In genomic region chr12:54368709-54369596, GRCh38 we compare ENCODE assay signal across 8 cellular contexts.
DNase-seq lines count a peak whose midpoint lies in the region; ATAC-seq and FAIRE-seq lines count a peak whose summit lies in the region.

No MANE protein-coding gene starts in this region.

- H3K4me1 ChIP-seq in BLaER1 treated with 17β-estradiol and CSF1 and Interleukin-3, amounts not matched to agents 10 nM and 100 nM, result peaks cover 71 to 96% (median 93%) of the 10 kb centered on the region in 10 experiments

- peaks cover 0 to 18% (median 0%) of the 10 kb centered on the region in 11 experiments; a peak in 4 of 22 replicates for H4K20me1 ChIP-seq in BLaER1 treated with 17β-estradiol and CSF1 and Interleukin-3, amounts not matched to agents 10 nM and 100 nM

- peak overlapping the region; percentile 54 to 100 (median 96) for H3K4me2 ChIP-seq in BLaER1 treated with 17β-estradiol and CSF1 and Interleukin-3, amounts not matched to agents 10 nM and 100 nM

- peaks cover 5 to 38% (median 27%) of the 10 kb centered on the region in 11 experiments; a peak in 18 of 22 replicates for H3K36me3 ChIP-seq in BLaER1 treated with 17β-estradiol and CSF1 and Interleukin-3, amounts not matched to agents 10 nM and 100 nM

- H3K27ac ChIP-seq in BLaER1 treated with 17β-estradiol and CSF1 and Interleukin-3, amounts not matched to agents 10 nM and 100 nM, result peak overlapping the region; percentile 43 to 96 (median 92); a peak in 21 of 22 replicates

- peak; percentile 79 for ATAC-seq in GM19328 (IDR thresholded peaks at IDR 0.05; ENCODE audit: unreplicated experiment)

- H3K9ac ChIP-seq in BLaER1 treated with 17β-estradiol and CSF1 and Interleukin-3, amounts not matched to agents 10 nM and 100 nM, result peak overlapping the region; percentile 69 to 87 (median 81)

- DNase-seq in HPDE6-E6E7 (ENCODE audit: extremely low spot score) (peak; percentile 64), middle frontal gyrus (ENCODE audit: extremely low spot score, low spot score) (peak; percentile 78)
- peak; percentile 72 for DNase-seq in NK-92 treated with Interleukin-12 subunit alpha and Interleukin-12 subunit beta, amount 100 ng/mL, for 24 hours (lab: John Stamatoyannopoulos, UW)
- peak; percentile 65 to 90 (median 85) for DNase-seq in activated CD8-positive, alpha-beta memory T cell treated with anti-CD3 and anti-CD28 coated beads for 48 hours (ENCODE audit: low read depth in 2 of 3, low spot score in 2 of 3)
- DNase-seq in stimulated activated CD8-positive, alpha-beta memory T cell treated with anti-CD3 and anti-CD28 coated beads, Interleukin-15, amount 100 ng/mL, for 48 hours (ENCODE audit: low read depth in 2 of 2), result peak; percentile 70 to 74

- H3K9me3 ChIP-seq in BLaER1 treated with 17β-estradiol and CSF1 and Interleukin-3, amounts not matched to agents 10 nM and 100 nM (replicated peaks in 1 of 11), result no peaks in the 10 kb centered on the region

- H3K4me3 ChIP-seq in BLaER1 treated with 17β-estradiol and CSF1 and Interleukin-3, amounts not matched to agents 10 nM and 100 nM, result peak overlapping the region in 9 of 10 experiments; percentile 12 to 60 (median 39); a peak in 16 of 20 replicates

- peak; percentile 54 for FAIRE-seq in endometrium (lab: Jason Lieb, UNC)

- H3K27me3 ChIP-seq in BLaER1 treated with 17β-estradiol and CSF1 and Interleukin-3, amounts not matched to agents 10 nM and 100 nM, result no peaks in the 10 kb centered on the region

Comparison
In these comparisons a context has a peak if more than half of its experiments do, and no peak if none do; other contexts are left out.
1. Peak in every context shown above with its lines: DNase-seq, ATAC-seq, H3K4me3 ChIP-seq and H3K27ac ChIP-seq.